17 cellular contexts compared by ENCODE assay signal in the genomic region with DNA sequence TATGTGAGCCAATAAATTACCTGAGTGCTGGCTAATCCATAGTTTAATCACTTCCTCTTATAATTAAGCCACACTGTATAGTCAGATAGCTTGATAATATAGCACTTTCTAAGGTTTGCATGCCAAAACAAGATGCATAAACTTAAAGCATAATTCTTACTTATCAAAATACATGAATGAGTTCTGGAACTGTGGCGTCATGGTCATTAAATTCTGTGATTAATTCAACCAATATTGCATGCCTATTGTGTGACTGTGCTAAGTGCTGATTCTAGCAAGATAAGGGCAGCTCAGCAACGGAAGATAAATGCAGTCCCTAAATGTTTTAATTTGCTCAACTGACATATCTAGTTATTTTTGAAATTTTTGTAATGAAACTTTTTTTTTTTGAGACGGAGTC.
DNase-seq lines count a peak whose midpoint lies in the region; ATAC-seq and TF ChIP-seq lines count a peak whose summit lies in the region.
"Had no signal": no experiment of that assay in that cellular context is flagged by ENCODE, and none has a peak within 500 bp of the region (broad histone marks: within the 10 kb centered on the region; RNA-seq: fewer than 3 reads in every experiment).

No MANE protein-coding gene starts in this region.

- H3K4me1 Mint-ChIP-seq in stimulated activated naive CD8-positive, alpha-beta T cell treated with anti-CD3 and anti-CD28 coated beads, Interleukin-15, amount 100 ng/mL, for 72 hours: peaks cover 6% of the 10 kb centered on the region
- H3K4me1 Mint-ChIP-seq: neural crest cell had no signal

- H3K9me3 ChIP-seq in RWPE2 (ENCODE audit: severe bottlenecking): no peaks in the 10 kb centered on the region
- H3K9me3 ChIP-seq: Caco-2 had no signal

- H3K27ac ChIP-seq in RWPE2 (ENCODE audit: poor library complexity, severe bottlenecking): peak overlapping the region; percentile 65

- no peaks in the 10 kb centered on the region for H3K36me3 ChIP-seq in RWPE2 (ENCODE audit: low read depth)

- H3K27me3 Mint-ChIP-seq in stimulated activated naive CD8-positive, alpha-beta T cell treated with anti-CD3 and anti-CD28 coated beads, Interleukin-15, amount 100 ng/mL, for 72 hours: no peaks in the 10 kb centered on the region

- no peaks in the 10 kb centered on the region for H3K9me3 Mint-ChIP-seq in stimulated activated naive CD8-positive, alpha-beta T cell treated with anti-CD3 and anti-CD28 coated beads, Interleukin-15, amount 100 ng/mL, for 72 hours
- H3K9me3 Mint-ChIP-seq: activated naive CD8-positive, alpha-beta T cell treated with anti-CD3 and anti-CD28 coated beads, Interleukin-2, amount 50 U/mL, for 24 hours; activated T-helper 1 cell treated with anti-CD3 and anti-CD28 coated beads, Interleukin-12 subunit alpha, Interleukin-12 subunit beta, Interleukin-2, Interleukin-4 antibody, amounts not matched to agents 30 ng/mL and 10 ng/mL and 1 ng/mL, durations not matched to agents 14 hours and 24 hours and 36 hours; effector memory CD8-positive, alpha-beta T cell; neural crest cell had no signal

- no peak overlapping the region for H3K27ac Mint-ChIP-seq in stimulated activated naive CD8-positive, alpha-beta T cell treated with anti-CD3 and anti-CD28 coated beads, Interleukin-15, amount 100 ng/mL, for 72 hours
- H3K27ac Mint-ChIP-seq: activated CD8-positive, alpha-beta T cell treated with anti-CD3 and anti-CD28 coated beads, Interleukin-2, amount 10 ng/mL, durations not matched to agents 7 days and 5 days; activated naive CD8-positive, alpha-beta T cell treated with anti-CD3 and anti-CD28 coated beads, Interleukin-2, amount 50 U/mL, for 24 hours; activated T-helper 1 cell treated with anti-CD3 and anti-CD28 coated beads, Interleukin-12 subunit alpha, Interleukin-12 subunit beta, Interleukin-2, Interleukin-4 antibody, amounts not matched to agents 30 ng/mL and 10 ng/mL and 1 ng/mL, durations not matched to agents 14 hours and 24 hours and 36 hours; effector memory CD8-positive, alpha-beta T cell had no signal

- H3K4me3 ChIP-seq in RWPE2 (ENCODE audit: severe bottlenecking) (no peak overlapping the region), foreskin fibroblast (ENCODE audit: low read depth in 1 of 2, low read length in 2 of 2) (no peak overlapping the region)

- peak; percentile 89 for ATAC-seq in RWPE2 (ENCODE audit: low read depth)
- ATAC-seq in HG03469 (IDR thresholded peaks at IDR 0.05; ENCODE audit: unreplicated experiment): no peak
- no peak for ATAC-seq in stimulated activated naive CD8-positive, alpha-beta T cell treated with anti-CD3 and anti-CD28 coated beads, Interleukin-15, amount 100 ng/mL, for 72 hours
- ATAC-seq: activated CD8-positive, alpha-beta T cell treated with anti-CD3 and anti-CD28 coated beads, Interleukin-2, amount 10 ng/mL, durations not matched to agents 7 days and 5 days; activated naive CD8-positive, alpha-beta T cell treated with anti-CD3 and anti-CD28 coated beads, Interleukin-2, amount 50 U/mL, for 24 hours; effector memory CD8-positive, alpha-beta T cell had no signal

- no peak overlapping the region for H3K4me3 Mint-ChIP-seq in stimulated activated naive CD8-positive, alpha-beta T cell treated with anti-CD3 and anti-CD28 coated beads, Interleukin-15, amount 100 ng/mL, for 72 hours
- H3K4me3 Mint-ChIP-seq: activated CD8-positive, alpha-beta T cell treated with anti-CD3 and anti-CD28 coated beads, Interleukin-2, amount 10 ng/mL, durations not matched to agents 7 days and 5 days; activated naive CD8-positive, alpha-beta T cell treated with anti-CD3 and anti-CD28 coated beads, Interleukin-2, amount 50 U/mL, for 24 hours; activated T-helper 1 cell treated with anti-CD3 and anti-CD28 coated beads, Interleukin-12 subunit alpha, Interleukin-12 subunit beta, Interleukin-2, Interleukin-4 antibody, amounts not matched to agents 30 ng/mL and 10 ng/mL and 1 ng/mL, durations not matched to agents 14 hours and 24 hours and 36 hours; effector memory CD8-positive, alpha-beta T cell; neural crest cell had no signal

- peaks cover 13% of the 10 kb centered on the region for H3K4me1 ChIP-seq in RWPE2 (ENCODE audit: insufficient read depth, poor library complexity, severe bottlenecking)

- TF ChIP-seq CTCF in RWPE2 (IDR thresholded peaks at IDR 0.05; ENCODE audit: poor library complexity, severe bottlenecking) (no peak), foreskin fibroblast (IDR thresholded peaks at IDR 0.05; ENCODE audit: low read depth, low read length) (no peak)

- DNase-seq in AG08395 (ENCODE audit: low spot score) (peak; percentile 52), HCEC 1CT (peak; percentile 79), RWPE2 (ENCODE audit: low spot score) (no peak), foreskin fibroblast (peak; percentile 60 to 72), NCI-H2107 treated with DMSO at 0.1 percent for 48 hours (lab: John Stamatoyannopoulos, UW; ENCODE audit: unreplicated experiment) (no peak), NCI-H446 (lab: John Stamatoyannopoulos, UW) (no peak)
- DNase-seq in stimulated activated naive CD8-positive, alpha-beta T cell treated with anti-CD3 and anti-CD28 coated beads, Interleukin-15, amount 100 ng/mL, for 72 hours: no peak
- DNase-seq: activated CD8-positive, alpha-beta T cell treated with anti-CD3 and anti-CD28 coated beads, Interleukin-2, amount 10 ng/mL, durations not matched to agents 7 days and 5 days; activated naive CD8-positive, alpha-beta T cell treated with anti-CD3 and anti-CD28 coated beads, Interleukin-2, amount 50 U/mL, for 24 hours; Caco-2; cerebellar nuclear complex; effector memory CD8-positive, alpha-beta T cell; MV-4-11; RPMI8226 had no signal

- no peaks in the 10 kb centered on the region for H3K27me3 ChIP-seq in RWPE2 (ENCODE audit: insufficient read depth, poor library complexity, severe bottlenecking)

Comparison
In these comparisons a context has a peak if more than half of its experiments do, and no peak if none do; other contexts are left out.
1. DNase-seq: peak in AG08395 (single experiment), HCEC 1CT (single experiment) and foreskin fibroblast (2 of 2); none in RWPE2 (single experiment), NCI-H2107 treated with DMSO at 0.1 percent for 48 hours (single experiment), stimulated activated naive CD8-positive, alpha-beta T cell treated with anti-CD3 and anti-CD28 coated beads, Interleukin-15, amount 100 ng/mL, for 72 hours (0 of 2) and NCI-H446 (0 of 2).